Comparison of ENCODE assay signal across 1 cellular context in genomic region chr3:171967137-171967783, GRCh38.
TF ChIP-seq lines count a peak whose summit lies in the region.

No MANE protein-coding gene starts in this region.

TF ChIP-seq in HepG2, 621 proteins besides CTCF, POLR2A, EP300 and RAD21 (continued from another document and continues in another):
- TF ChIP-seq ZNF350 (CRISPR knock-in tag; IDR thresholded peaks at IDR 0.05; ENCODE audit: borderline replicate concordance, low read depth) = no peak
- peak; percentile 97 for TF ChIP-seq MIER3 (CRISPR knock-in tag; IDR thresholded peaks at IDR 0.05; ENCODE audit: borderline replicate concordance)
- no peak for TF ChIP-seq ZNF207 (IDR thresholded peaks at IDR 0.05; ENCODE audit: borderline replicate concordance)
- TF ChIP-seq BRF2 (CRISPR knock-in tag; IDR thresholded peaks at IDR 0.05) = no peak
- no peak for TF ChIP-seq RAD51 (IDR thresholded peaks at IDR 0.05; ENCODE audit: borderline replicate concordance)
- TF ChIP-seq KAT7 (CRISPR knock-in tag; IDR thresholded peaks at IDR 0.05; ENCODE audit: borderline replicate concordance) = peak; percentile 83; the same call in 1 of the 2 replicates
- peak; percentile 77; the same call in 1 of the 2 replicates for TF ChIP-seq ZNF792 (CRISPR knock-in tag; IDR thresholded peaks at IDR 0.05)
- peak; percentile 49 to 56; a peak in 2 of 4 replicates for TF ChIP-seq HMGXB4 (CRISPR knock-in tag; IDR thresholded peaks at IDR 0.05; ENCODE audit: borderline replicate concordance in 1 of 2, low read depth in 1 of 2)
- TF ChIP-seq ZBTB20 (CRISPR knock-in tag; IDR thresholded peaks at IDR 0.05; ENCODE audit: borderline replicate concordance, low read depth) = peak; percentile 86
- no peak for TF ChIP-seq TIGD3 (CRISPR knock-in tag; IDR thresholded peaks at IDR 0.05; ENCODE audit: borderline replicate concordance)
- peak; percentile 63; the same call in 1 of the 2 replicates for TF ChIP-seq ZNF816 (CRISPR knock-in tag; IDR thresholded peaks at IDR 0.05; ENCODE audit: borderline replicate concordance)
- peak; percentile 45; the same call in 1 of the 2 replicates for TF ChIP-seq TFAP4 (IDR thresholded peaks at IDR 0.05; ENCODE audit: borderline replicate concordance, low read depth)
- peak; percentile 96 for TF ChIP-seq ERF (CRISPR knock-in tag; IDR thresholded peaks at IDR 0.05)
- no peak for TF ChIP-seq TEAD2 (CRISPR knock-in tag; IDR thresholded peaks at IDR 0.05)
- no peak for TF ChIP-seq EHMT2 (IDR thresholded peaks at IDR 0.05; ENCODE audit: borderline replicate concordance, low read depth, low read length)
- no peak for TF ChIP-seq ZBTB46 (CRISPR knock-in tag; IDR thresholded peaks at IDR 0.05; ENCODE audit: borderline replicate concordance)
- peak; percentile 84 for TF ChIP-seq THAP11 (CRISPR knock-in tag; IDR thresholded peaks at IDR 0.05)
- no peak for TF ChIP-seq FUBP1 (CRISPR knock-in tag; IDR thresholded peaks at IDR 0.05; ENCODE audit: borderline replicate concordance)
- peak; percentile 64; the same call in 1 of the 2 replicates for TF ChIP-seq ZNF124 (CRISPR knock-in tag; IDR thresholded peaks at IDR 0.05)
- peak; percentile 81; the same call in 1 of the 2 replicates for TF ChIP-seq SIX1 (CRISPR knock-in tag; IDR thresholded peaks at IDR 0.05; ENCODE audit: borderline replicate concordance)
- no peak for TF ChIP-seq ZNF879 (CRISPR knock-in tag; IDR thresholded peaks at IDR 0.05)
- peak; percentile 96 for TF ChIP-seq PPARG (CRISPR knock-in tag; conservative IDR thresholded peaks at IDR 0.05)
- no peak for TF ChIP-seq ZNF720 (CRISPR knock-in tag; IDR thresholded peaks at IDR 0.05)
- TF ChIP-seq ZNF674 (CRISPR knock-in tag; IDR thresholded peaks at IDR 0.05; ENCODE audit: low read depth) = no peak
- peak; percentile 60; the same call in 1 of the 2 replicates for TF ChIP-seq ZNF317 (CRISPR knock-in tag; IDR thresholded peaks at IDR 0.05)
- TF ChIP-seq NCOA1 (CRISPR knock-in tag; IDR thresholded peaks at IDR 0.05) = no peak
- TF ChIP-seq DZIP1 (CRISPR knock-in tag; IDR thresholded peaks at IDR 0.05) = no peak
- TF ChIP-seq ZXDC (CRISPR knock-in tag; IDR thresholded peaks at IDR 0.05) = no peak
- no peak for TF ChIP-seq ZFP91 (CRISPR knock-in tag; IDR thresholded peaks at IDR 0.05; ENCODE audit: borderline replicate concordance)
- peak; percentile 95 for TF ChIP-seq ZSCAN9 (CRISPR knock-in tag; IDR thresholded peaks at IDR 0.05; ENCODE audit: borderline replicate concordance)
- no peak for TF ChIP-seq TOE1 (CRISPR knock-in tag; IDR thresholded peaks at IDR 0.05)
- no peak; the same call in 1 of the 2 replicates for TF ChIP-seq ZNF280D (CRISPR knock-in tag; IDR thresholded peaks at IDR 0.05)
- no peak for TF ChIP-seq MYPOP (CRISPR knock-in tag; IDR thresholded peaks at IDR 0.05)
- TF ChIP-seq ZEB1 (IDR thresholded peaks at IDR 0.05; ENCODE audit: insufficient replicate concordance, low read depth) = no peak
- no peak for TF ChIP-seq ZNF337 (CRISPR knock-in tag; IDR thresholded peaks at IDR 0.05; ENCODE audit: borderline replicate concordance, low read depth)
- peak; percentile 84 for TF ChIP-seq ZSCAN29 (CRISPR knock-in tag; conservative IDR thresholded peaks at IDR 0.05)
- TF ChIP-seq SAFB2 (CRISPR knock-in tag; IDR thresholded peaks at IDR 0.05; ENCODE audit: borderline replicate concordance, low read depth) = no peak
- TF ChIP-seq SMC3 (IDR thresholded peaks at IDR 0.05; ENCODE audit: low read length) = peak; percentile 56
- TF ChIP-seq ZNF780A (CRISPR knock-in tag; IDR thresholded peaks at IDR 0.05) = peak; percentile 73; the same call in 1 of the 2 replicates
- no peak for TF ChIP-seq ZNF564 (CRISPR knock-in tag; IDR thresholded peaks at IDR 0.05)
